ENCODE assay signal across 3 cellular contexts in the genomic region with DNA sequence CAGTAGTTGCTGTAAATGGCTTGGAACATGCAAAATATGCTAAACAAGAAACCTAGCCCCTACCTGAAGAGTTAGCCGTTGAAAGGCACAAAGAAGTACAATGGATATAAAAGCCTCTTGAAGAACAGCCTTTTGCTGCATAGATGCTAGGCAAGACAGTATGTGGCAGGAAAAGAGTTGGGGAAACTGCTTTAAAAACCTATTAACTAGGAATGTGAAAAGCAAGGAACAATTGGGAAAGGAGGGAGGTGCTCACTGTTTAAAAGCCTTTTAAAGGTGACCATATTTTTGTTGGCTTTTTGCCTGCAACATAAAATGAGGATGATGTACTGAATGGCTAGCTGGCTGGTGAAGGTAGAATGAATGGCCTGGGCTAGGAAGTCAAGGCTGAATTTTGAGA.
TF ChIP-seq lines count a peak whose summit lies in the region.

No MANE protein-coding gene starts in this region.

TF ChIP-seq in GM23338, 12 proteins besides CTCF, POLR2A, EP300 and RAD21 (continued from another document and continues in another):
- TF ChIP-seq, protein P1, sequence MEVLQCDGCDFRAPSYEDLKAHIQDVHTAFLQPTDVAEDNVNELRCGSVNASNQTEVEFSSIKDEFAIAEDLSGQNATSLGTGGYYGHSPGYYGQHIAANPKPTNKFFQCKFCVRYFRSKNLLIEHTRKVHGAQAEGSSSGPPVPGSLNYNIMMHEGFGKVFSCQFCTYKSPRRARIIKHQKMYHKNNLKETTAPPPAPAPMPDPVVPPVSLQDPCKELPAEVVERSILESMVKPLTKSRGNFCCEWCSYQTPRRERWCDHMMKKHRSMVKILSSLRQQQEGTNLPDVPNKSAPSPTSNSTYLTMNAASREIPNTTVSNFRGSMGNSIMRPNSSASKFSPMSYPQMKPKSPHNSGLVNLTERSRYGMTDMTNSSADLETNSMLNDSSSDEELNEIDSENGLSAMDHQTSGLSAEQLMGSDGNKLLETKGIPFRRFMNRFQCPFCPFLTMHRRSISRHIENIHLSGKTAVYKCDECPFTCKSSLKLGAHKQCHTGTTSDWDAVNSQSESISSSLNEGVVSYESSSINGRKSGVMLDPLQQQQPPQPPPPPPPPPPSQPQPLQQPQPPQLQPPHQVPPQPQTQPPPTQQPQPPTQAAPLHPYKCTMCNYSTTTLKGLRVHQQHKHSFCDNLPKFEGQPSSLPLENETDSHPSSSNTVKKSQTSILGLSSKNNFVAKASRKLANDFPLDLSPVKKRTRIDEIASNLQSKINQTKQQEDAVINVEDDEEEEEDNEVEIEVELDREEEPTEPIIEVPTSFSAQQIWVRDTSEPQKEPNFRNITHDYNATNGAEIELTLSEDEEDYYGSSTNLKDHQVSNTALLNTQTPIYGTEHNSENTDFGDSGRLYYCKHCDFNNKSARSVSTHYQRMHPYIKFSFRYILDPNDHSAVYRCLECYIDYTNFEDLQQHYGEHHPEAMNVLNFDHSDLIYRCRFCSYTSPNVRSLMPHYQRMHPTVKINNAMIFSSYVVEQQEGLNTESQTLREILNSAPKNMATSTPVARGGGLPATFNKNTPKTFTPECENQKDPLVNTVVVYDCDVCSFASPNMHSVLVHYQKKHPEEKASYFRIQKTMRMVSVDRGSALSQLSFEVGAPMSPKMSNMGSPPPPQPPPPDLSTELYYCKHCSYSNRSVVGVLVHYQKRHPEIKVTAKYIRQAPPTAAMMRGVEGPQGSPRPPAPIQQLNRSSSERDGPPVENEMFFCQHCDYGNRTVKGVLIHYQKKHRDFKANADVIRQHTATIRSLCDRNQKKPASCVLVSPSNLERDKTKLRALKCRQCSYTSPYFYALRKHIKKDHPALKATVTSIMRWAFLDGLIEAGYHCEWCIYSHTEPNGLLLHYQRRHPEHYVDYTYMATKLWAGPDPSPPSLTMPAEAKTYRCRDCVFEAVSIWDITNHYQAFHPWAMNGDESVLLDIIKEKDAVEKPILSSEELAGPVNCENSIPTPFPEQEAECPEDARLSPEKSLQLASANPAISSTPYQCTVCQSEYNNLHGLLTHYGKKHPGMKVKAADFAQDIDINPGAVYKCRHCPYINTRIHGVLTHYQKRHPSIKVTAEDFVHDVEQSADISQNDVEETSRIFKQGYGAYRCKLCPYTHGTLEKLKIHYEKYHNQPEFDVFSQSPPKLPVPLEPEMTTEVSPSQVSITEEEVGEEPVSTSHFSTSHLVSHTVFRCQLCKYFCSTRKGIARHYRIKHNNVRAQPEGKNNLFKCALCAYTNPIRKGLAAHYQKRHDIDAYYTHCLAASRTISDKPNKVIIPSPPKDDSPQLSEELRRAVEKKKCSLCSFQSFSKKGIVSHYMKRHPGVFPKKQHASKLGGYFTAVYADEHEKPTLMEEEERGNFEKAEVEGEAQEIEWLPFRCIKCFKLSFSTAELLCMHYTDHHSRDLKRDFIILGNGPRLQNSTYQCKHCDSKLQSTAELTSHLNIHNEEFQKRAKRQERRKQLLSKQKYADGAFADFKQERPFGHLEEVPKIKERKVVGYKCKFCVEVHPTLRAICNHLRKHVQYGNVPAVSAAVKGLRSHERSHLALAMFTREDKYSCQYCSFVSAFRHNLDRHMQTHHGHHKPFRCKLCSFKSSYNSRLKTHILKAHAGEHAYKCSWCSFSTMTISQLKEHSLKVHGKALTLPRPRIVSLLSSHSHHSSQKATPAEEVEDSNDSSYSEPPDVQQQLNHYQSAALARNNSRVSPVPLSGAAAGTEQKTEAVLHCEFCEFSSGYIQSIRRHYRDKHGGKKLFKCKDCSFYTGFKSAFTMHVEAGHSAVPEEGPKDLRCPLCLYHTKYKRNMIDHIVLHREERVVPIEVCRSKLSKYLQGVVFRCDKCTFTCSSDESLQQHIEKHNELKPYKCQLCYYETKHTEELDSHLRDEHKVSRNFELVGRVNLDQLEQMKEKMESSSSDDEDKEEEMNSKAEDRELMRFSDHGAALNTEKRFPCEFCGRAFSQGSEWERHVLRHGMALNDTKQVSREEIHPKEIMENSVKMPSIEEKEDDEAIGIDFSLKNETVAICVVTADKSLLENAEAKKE (CRISPR knock-in tag; IDR thresholded peaks at IDR 0.05): no peak
- no peak for TF ChIP-seq POLR2AphosphoS5 (IDR thresholded peaks at IDR 0.05; ENCODE audit: low read depth)
- no peak for TF ChIP-seq ZNF331 (CRISPR knock-in tag; IDR thresholded peaks at IDR 0.05; ENCODE audit: low read depth)

TF ChIP-seq in HEK293, 187 proteins besides CTCF, POLR2A, EP300 and RAD21 (continued from another document):
- TF ChIP-seq, protein P2, sequence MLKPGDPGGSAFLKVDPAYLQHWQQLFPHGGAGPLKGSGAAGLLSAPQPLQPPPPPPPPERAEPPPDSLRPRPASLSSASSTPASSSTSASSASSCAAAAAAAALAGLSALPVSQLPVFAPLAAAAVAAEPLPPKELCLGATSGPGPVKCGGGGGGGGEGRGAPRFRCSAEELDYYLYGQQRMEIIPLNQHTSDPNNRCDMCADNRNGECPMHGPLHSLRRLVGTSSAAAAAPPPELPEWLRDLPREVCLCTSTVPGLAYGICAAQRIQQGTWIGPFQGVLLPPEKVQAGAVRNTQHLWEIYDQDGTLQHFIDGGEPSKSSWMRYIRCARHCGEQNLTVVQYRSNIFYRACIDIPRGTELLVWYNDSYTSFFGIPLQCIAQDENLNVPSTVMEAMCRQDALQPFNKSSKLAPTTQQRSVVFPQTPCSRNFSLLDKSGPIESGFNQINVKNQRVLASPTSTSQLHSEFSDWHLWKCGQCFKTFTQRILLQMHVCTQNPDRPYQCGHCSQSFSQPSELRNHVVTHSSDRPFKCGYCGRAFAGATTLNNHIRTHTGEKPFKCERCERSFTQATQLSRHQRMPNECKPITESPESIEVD (tag by site-specific recombination; IDR thresholded peaks at IDR 0.05): peak; percentile 37; the same call in 1 of the 2 replicates
- TF ChIP-seq WT1 (tag by site-specific recombination; IDR thresholded peaks at IDR 0.05): peak; percentile 83
TF ChIP-seq in HEK293: peak in this region for 5.

TF ChIP-seq in WTC11, 78 proteins besides CTCF, POLR2A, EP300 and RAD21 (continued from another document):
- TF ChIP-seq, protein P3, sequence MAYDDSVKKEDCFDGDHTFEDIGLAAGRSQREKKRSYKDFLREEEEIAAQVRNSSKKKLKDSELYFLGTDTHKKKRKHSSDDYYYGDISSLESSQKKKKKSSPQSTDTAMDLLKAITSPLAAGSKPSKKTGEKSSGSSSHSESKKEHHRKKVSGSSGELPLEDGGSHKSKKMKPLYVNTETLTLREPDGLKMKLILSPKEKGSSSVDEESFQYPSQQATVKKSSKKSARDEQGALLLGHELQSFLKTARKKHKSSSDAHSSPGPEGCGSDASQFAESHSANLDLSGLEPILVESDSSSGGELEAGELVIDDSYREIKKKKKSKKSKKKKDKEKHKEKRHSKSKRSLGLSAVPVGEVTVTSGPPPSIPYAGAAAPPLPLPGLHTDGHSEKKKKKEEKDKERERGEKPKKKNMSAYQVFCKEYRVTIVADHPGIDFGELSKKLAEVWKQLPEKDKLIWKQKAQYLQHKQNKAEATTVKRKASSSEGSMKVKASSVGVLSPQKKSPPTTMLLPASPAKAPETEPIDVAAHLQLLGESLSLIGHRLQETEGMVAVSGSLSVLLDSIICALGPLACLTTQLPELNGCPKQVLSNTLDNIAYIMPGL (CRISPR knock-in tag; IDR thresholded peaks at IDR 0.05): no peak
- no peak for TF ChIP-seq SP1 (CRISPR knock-in tag; conservative IDR thresholded peaks at IDR 0.05)
- TF ChIP-seq, protein P4, sequence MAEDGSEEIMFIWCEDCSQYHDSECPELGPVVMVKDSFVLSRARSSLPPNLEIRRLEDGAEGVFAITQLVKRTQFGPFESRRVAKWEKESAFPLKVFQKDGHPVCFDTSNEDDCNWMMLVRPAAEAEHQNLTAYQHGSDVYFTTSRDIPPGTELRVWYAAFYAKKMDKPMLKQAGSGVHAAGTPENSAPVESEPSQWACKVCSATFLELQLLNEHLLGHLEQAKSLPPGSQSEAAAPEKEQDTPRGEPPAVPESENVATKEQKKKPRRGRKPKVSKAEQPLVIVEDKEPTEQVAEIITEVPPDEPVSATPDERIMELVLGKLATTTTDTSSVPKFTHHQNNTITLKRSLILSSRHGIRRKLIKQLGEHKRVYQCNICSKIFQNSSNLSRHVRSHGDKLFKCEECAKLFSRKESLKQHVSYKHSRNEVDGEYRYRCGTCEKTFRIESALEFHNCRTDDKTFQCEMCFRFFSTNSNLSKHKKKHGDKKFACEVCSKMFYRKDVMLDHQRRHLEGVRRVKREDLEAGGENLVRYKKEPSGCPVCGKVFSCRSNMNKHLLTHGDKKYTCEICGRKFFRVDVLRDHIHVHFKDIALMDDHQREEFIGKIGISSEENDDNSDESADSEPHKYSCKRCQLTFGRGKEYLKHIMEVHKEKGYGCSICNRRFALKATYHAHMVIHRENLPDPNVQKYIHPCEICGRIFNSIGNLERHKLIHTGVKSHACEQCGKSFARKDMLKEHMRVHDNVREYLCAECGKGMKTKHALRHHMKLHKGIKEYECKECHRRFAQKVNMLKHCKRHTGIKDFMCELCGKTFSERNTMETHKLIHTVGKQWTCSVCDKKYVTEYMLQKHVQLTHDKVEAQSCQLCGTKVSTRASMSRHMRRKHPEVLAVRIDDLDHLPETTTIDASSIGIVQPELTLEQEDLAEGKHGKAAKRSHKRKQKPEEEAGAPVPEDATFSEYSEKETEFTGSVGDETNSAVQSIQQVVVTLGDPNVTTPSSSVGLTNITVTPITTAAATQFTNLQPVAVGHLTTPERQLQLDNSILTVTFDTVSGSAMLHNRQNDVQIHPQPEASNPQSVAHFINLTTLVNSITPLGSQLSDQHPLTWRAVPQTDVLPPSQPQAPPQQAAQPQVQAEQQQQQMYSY (CRISPR knock-in tag; IDR thresholded peaks at IDR 0.05): no peak
- no peak for TF ChIP-seq ZNF219 (CRISPR knock-in tag; IDR thresholded peaks at IDR 0.05; ENCODE audit: borderline replicate concordance)
- TF ChIP-seq, protein P5, sequence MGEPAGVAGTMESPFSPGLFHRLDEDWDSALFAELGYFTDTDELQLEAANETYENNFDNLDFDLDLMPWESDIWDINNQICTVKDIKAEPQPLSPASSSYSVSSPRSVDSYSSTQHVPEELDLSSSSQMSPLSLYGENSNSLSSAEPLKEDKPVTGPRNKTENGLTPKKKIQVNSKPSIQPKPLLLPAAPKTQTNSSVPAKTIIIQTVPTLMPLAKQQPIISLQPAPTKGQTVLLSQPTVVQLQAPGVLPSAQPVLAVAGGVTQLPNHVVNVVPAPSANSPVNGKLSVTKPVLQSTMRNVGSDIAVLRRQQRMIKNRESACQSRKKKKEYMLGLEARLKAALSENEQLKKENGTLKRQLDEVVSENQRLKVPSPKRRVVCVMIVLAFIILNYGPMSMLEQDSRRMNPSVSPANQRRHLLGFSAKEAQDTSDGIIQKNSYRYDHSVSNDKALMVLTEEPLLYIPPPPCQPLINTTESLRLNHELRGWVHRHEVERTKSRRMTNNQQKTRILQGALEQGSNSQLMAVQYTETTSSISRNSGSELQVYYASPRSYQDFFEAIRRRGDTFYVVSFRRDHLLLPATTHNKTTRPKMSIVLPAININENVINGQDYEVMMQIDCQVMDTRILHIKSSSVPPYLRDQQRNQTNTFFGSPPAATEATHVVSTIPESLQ (CRISPR knock-in tag; IDR thresholded peaks at IDR 0.05): no peak
- no peak for TF ChIP-seq FOXK1 (CRISPR knock-in tag; IDR thresholded peaks at IDR 0.05)
